Comparison of ENCODE assay signal across 8 cellular contexts in the genomic region with DNA sequence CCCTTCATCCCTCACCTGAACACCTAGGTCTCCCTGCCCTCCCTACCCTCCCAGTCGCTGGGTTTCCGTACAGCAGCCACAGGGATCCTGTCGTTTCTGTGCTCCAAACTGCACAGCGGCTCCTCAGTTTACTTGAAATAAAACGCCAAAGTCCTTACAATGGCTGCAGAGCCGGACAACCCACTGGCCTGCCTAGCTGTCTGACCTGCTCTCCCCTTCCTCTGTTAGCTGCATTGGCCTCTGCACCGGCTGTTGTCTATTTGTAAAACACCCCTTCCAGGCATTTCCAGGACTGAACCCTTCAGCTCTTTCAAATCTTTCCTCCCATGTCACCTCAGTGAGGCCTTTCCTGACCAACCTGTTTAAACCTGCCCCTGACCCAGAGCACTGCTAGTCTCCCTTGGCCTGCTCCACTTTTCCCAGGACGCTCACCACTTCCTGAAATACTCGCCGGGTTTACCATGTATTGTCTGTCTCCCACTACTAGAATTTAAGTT. TPM values are rescaled to one million over a fixed set of nuclear protein-coding genes. Genes with fewer than 3 reads are reported as not detected.
A peak's percentile ranks its signal among the peaks of the same experiment; 100 is the strongest.
DNase-seq lines count a peak whose midpoint lies in the region; ATAC-seq and TF ChIP-seq lines count a peak whose summit lies in the region.

No MANE protein-coding gene starts in this region.

- H3K36me3 ChIP-seq in BE2C (no peaks in the 10 kb centered on the region), HUES64 (ENCODE audit: insufficient read depth, low read length) (peaks cover 3% of the 10 kb centered on the region; the same call in 1 of the 2 replicates), breast epithelium (no peaks in the 10 kb centered on the region)

- H3K27me3 Mint-ChIP-seq in natural killer cell (ENCODE audit: low read depth in 2 of 2), result peaks cover 0 to 6% of the 10 kb centered on the region in 2 donors

- H3K27ac Mint-ChIP-seq in natural killer cell, result peak overlapping the region; percentile 83 to 96

- WGBS in HUES64, result 89% methylated on average over 10 of the region's 10 CpGs

- no peak for DNase-seq in BE2C
- no peak for DNase-seq in breast epithelium (ENCODE audit: low spot score in 2 of 2)
- no peak for DNase-seq in natural killer cell
- no peak for DNase-seq in NCI-H510A treated with DMSO at 0.1 percent for 48 hours (lab: John Stamatoyannopoulos, UW)
- DNase-seq in Kasumi-1 (lab: John Stamatoyannopoulos, UW), result no peak
- no peak for DNase-seq in NCI-H2227 treated with DMSO at 0.1 percent for 48 hours (lab: John Stamatoyannopoulos, UW)

- no peaks in the 10 kb centered on the region for H3K36me3 Mint-ChIP-seq in natural killer cell

- H3K9me3 ChIP-seq in BE2C, result no peaks in the 10 kb centered on the region
- no peaks in the 10 kb centered on the region for H3K9me3 ChIP-seq in HUES64 (ENCODE audit: insufficient read depth, low read depth, low read length)
- no peaks in the 10 kb centered on the region for H3K9me3 ChIP-seq in breast epithelium

- TF ChIP-seq CTCF in BE2C (IDR thresholded peaks at IDR 0.05; ENCODE audit: low read depth, low read length), result no peak
- no peak for TF ChIP-seq CTCF in breast epithelium (IDR thresholded peaks at IDR 0.05)
- no peak for TF ChIP-seq CTCF in natural killer cell (IDR thresholded peaks at IDR 0.05)

- H3K4me3 Mint-ChIP-seq in natural killer cell, result peak overlapping the region; percentile 85

- H3K9ac ChIP-seq in HUES64 (ENCODE audit: low read depth, low read length), result no peak overlapping the region

- ATAC-seq in natural killer cell (no peak), GM21619 (IDR thresholded peaks at IDR 0.05; ENCODE audit: unreplicated experiment) (no peak)

- no peaks in the 10 kb centered on the region for H3K9me3 Mint-ChIP-seq in natural killer cell

- H3K27me3 ChIP-seq in BE2C, result no peaks in the 10 kb centered on the region
- H3K27me3 ChIP-seq in HUES64 (ENCODE audit: insufficient read depth, low read length), result no peaks in the 10 kb centered on the region
- H3K27me3 ChIP-seq in breast epithelium, result no peaks in the 10 kb centered on the region

- H3K4me1 ChIP-seq in BE2C, result peaks cover 8% of the 10 kb centered on the region; the same call in 1 of the 2 replicates
- peaks cover 25% of the 10 kb centered on the region for H3K4me1 ChIP-seq in HUES64 (ENCODE audit: insufficient read depth, low read length)
- peaks cover 16 to 38% of the 10 kb centered on the region in 2 donors for H3K4me1 ChIP-seq in breast epithelium

- H3K4me1 Mint-ChIP-seq in natural killer cell, result peaks cover 47 to 51% of the 10 kb centered on the region in 2 donors

- H3K27ac ChIP-seq in HUES64 (ENCODE audit: low read depth, low read length), result no peak overlapping the region
- peak overlapping the region; percentile 99 for H3K27ac ChIP-seq in breast epithelium

- no peak for TF ChIP-seq POLR2A in breast epithelium (IDR thresholded peaks at IDR 0.05)

- H3K4me3 ChIP-seq in BE2C (ENCODE audit: low read depth, low read length) (peak overlapping the region; percentile 77), HUES64 (ENCODE audit: low read length) (peak overlapping the region; percentile 75), breast epithelium (peak overlapping the region; percentile 63 to 79 (median 71))

- intact Hi-C loops in breast epithelium (cut with DNase I; ENCODE audit: low total_unique reads) (loop anchor here (2.0 kb wide), 1 partner anchor 49 kb away; the partner anchor contains the start of gene ZFP62), natural killer cell (cut with micrococcal nuclease) (no loop called here)

RNA-seq across cellular contexts. Expression of gene MGAT1, which starts 9.1 kb away (rescaled TPM):
- polyA plus RNA-seq in BE2C (2012; ENCODE audit: insufficient read depth, insufficient read length, low read depth), result 120 TPM
- polyA plus RNA-seq in HUES64 (2013, experiment 1 of 2), result 45.9 TPM
- 49.1 TPM for polyA plus RNA-seq in HUES64 (2013, experiment 2 of 2)
- total RNA-seq in breast epithelium (100 to 1,000 TPM; 127 to 236 (median 163) TPM), natural killer cell (100 to 1,000 TPM; 105 to 149 (median 130) TPM)

RNA-seq across cellular contexts. Expression of gene ZFP62, which starts 49.4 kb away (rescaled TPM):
- polyA plus RNA-seq in BE2C (2012; ENCODE audit: insufficient read depth, insufficient read length, low read depth), result 44.8 TPM
- 16.7 TPM for polyA plus RNA-seq in HUES64 (2013, experiment 1 of 2)
- polyA plus RNA-seq in HUES64 (2013, experiment 2 of 2), result 25.7 TPM
- total RNA-seq in breast epithelium, result 10 to 100 TPM; 18.6 to 49.6 (median 35.4) TPM
- total RNA-seq in natural killer cell, result 10 to 100 TPM; 16.6 to 21.0 (median 20.3) TPM
